Comparison of ENCODE assay signal across 14 cellular contexts in genomic region chr1:43232071-43232470, GRCh38. TPM values are rescaled to one million over a fixed set of nuclear protein-coding genes. Genes with fewer than 3 reads are reported as not detected.
DNase-seq lines count a peak whose midpoint lies in the region; ATAC-seq and TF ChIP-seq lines count a peak whose summit lies in the region.
"Had no signal": no experiment of that assay in that cellular context is flagged by ENCODE, and none has a peak within 500 bp of the region (broad histone marks: within the 10 kb centered on the region; RNA-seq: fewer than 3 reads in every experiment).

No MANE protein-coding gene starts in this region.

- no peak for TF ChIP-seq CTCF in HFFc6 (IDR thresholded peaks at IDR 0.05)

- ATAC-seq in HG03139 (IDR thresholded peaks at IDR 0.05; ENCODE audit: unreplicated experiment): no peak

- H3K9me3 Mint-ChIP-seq in HFFc6: no peaks in the 10 kb centered on the region
- H3K9me3 Mint-ChIP-seq: neural crest cell had no signal

- H3K27me3 ChIP-seq in subcutaneous abdominal adipose tissue (ENCODE audit: control insufficient read depth in 5 of 5, insufficient read depth in 4 of 5, low read length in 5 of 5): no peaks in the 10 kb centered on the region

- peak overlapping the region; percentile 31 for H3K27ac ChIP-seq in subcutaneous abdominal adipose tissue (ENCODE audit: low read depth, low read length)
- H3K27ac ChIP-seq: SK-N-MC had no signal

- peak overlapping the region in 1 of 5 donors; percentile 44 for H3K9ac ChIP-seq in subcutaneous abdominal adipose tissue (ENCODE audit: low read length in 5 of 5)

- no peak overlapping the region for H3K4me3 ChIP-seq in subcutaneous abdominal adipose tissue (ENCODE audit: low read depth in 1 of 5, low read length in 5 of 5)
- H3K4me3 ChIP-seq: SK-N-MC had no signal

- peaks cover 1 to 57% (median 46%) of the 10 kb centered on the region in 5 donors for H3K4me1 ChIP-seq in subcutaneous abdominal adipose tissue (ENCODE audit: control insufficient read depth in 5 of 5, insufficient read depth in 5 of 5, low read length in 5 of 5)

- no peaks in the 10 kb centered on the region for H3K36me3 ChIP-seq in subcutaneous abdominal adipose tissue (ENCODE audit: control insufficient read depth in 5 of 5, insufficient read depth in 5 of 5, low read length in 5 of 5)

- DNase-seq in HFFc6 (peak; percentile 63), amniotic epithelial cell (ENCODE audit: low read depth) (peak; percentile 72), glomerular visceral epithelial cell (ENCODE audit: extremely low spot score) (peak; percentile 47), HUDEP-2 (lab: John Stamatoyannopoulos, UW; ENCODE audit: unreplicated experiment in 76 of 76) (no peak), OCI-M2 (lab: John Stamatoyannopoulos, UW; ENCODE audit: unreplicated experiment) (no peak), GOT3 (lab: John Stamatoyannopoulos, UW) (no peak)
- DNase-seq: activated CD4-positive, alpha-beta T cell treated with anti-CD3 and anti-CD28 coated beads for 48 hours; effector CD4-positive, alpha-beta T cell; NCI-H510A treated with DMSO at 0.1 percent for 48 hours; stimulated activated CD4-positive, alpha-beta T cell treated with anti-CD3 and anti-CD28 coated beads, Interleukin-1b, Interleukin-23, amount 100 ng/mL, for 48 hours had no signal

- H3K27me3 Mint-ChIP-seq in HFFc6 (ENCODE audit: insufficient read depth): peaks cover 1% of the 10 kb centered on the region; the same call in 1 of the 2 replicates

- H3K9me3 ChIP-seq in subcutaneous abdominal adipose tissue (ENCODE audit: control insufficient read depth in 5 of 5, low read length in 5 of 5): no peaks in the 10 kb centered on the region

- peak overlapping the region; percentile 46 for H3K4me3 Mint-ChIP-seq in HFFc6
- H3K4me3 Mint-ChIP-seq: neural crest cell had no signal

- peaks cover 43% of the 10 kb centered on the region for H3K4me1 Mint-ChIP-seq in HFFc6 (ENCODE audit: low read depth)
- H3K4me1 Mint-ChIP-seq: neural crest cell had no signal

- peak overlapping the region; percentile 81 for H3K27ac Mint-ChIP-seq in HFFc6

- H3K36me3 Mint-ChIP-seq in HFFc6 (ENCODE audit: low read depth): no peaks in the 10 kb centered on the region

RNA-seq across cellular contexts. Expression of gene TMEM125, which starts 37.7 kb away (rescaled TPM):
- total RNA-seq in HFFc6 (2021; fragmentation: NEBNext Ultra II Directional; extraction: Animal tissue kit (Norgen Biotek cat#: 25700)): not detected

RNA-seq across cellular contexts. Expression of gene C1orf210, which starts 53.3 kb away (rescaled TPM):
- total RNA-seq in HFFc6 (2021; fragmentation: NEBNext Ultra II Directional; extraction: Animal tissue kit (Norgen Biotek cat#: 25700)): not detected
- total RNA-seq: neural crest cell had no signal

RNA-seq across cellular contexts. Expression of gene CFAP57, which starts 59.9 kb away (rescaled TPM):
- total RNA-seq in HFFc6 (2021; fragmentation: NEBNext Ultra II Directional; extraction: Animal tissue kit (Norgen Biotek cat#: 25700)): under 1 TPM; 0.14 to 0.75 (median 0.19) TPM

RNA-seq across cellular contexts. Expression of gene EBNA1BP2, which starts 60.0 kb away (rescaled TPM):
- total RNA-seq in HFFc6 (2021; fragmentation: NEBNext Ultra II Directional; extraction: Animal tissue kit (Norgen Biotek cat#: 25700)): 100 to 1,000 TPM; 107 to 146 (median 134) TPM

Comparison
In these comparisons a context has a peak if more than half of its experiments do, and no peak if none do; other contexts are left out.
1. DNase-seq: peak in HFFc6 (single experiment), amniotic epithelial cell (single experiment) and glomerular visceral epithelial cell (single experiment); none in HUDEP-2 (0 of 76), OCI-M2 (single experiment) and GOT3 (single experiment).